In genomic region chr21:29298348-29299045, GRCh38 we compare ENCODE assay signal across 8 cellular contexts. TPM values are rescaled to one million over a fixed set of nuclear protein-coding genes. Genes with fewer than 3 reads are reported as not detected.
DNase-seq lines count a peak whose midpoint lies in the region; ATAC-seq, FAIRE-seq and TF ChIP-seq lines count a peak whose summit lies in the region.

TSS of gene BACH1 (plus strand) at chr21:29298922. CDS start at chr21:29321281, 22,359 bp downstream.

- H3K9ac ChIP-seq in astrocyte (ENCODE audit: low read length) = peak within 1 kb of the TSS; percentile 97

- peak; percentile 95 for DNase-seq in GM13976 (ENCODE audit: low spot score)
- DNase-seq in NCI-H2029 treated with DMSO at 0.1 percent for 48 hours (lab: John Stamatoyannopoulos, UW) = peak; percentile 63
- DNase-seq in T-helper 22 cell (ENCODE audit: low read depth) = peak; percentile 72
- peak; percentile 81 for DNase-seq in astrocyte (ENCODE audit: low read depth)
- DNase-seq in hepatic stellate cell (ENCODE audit: low spot score) = peak; percentile 88
- peak; percentile 69 for DNase-seq in retinal pigment epithelial cell (ENCODE audit: low read depth)

- H3K27ac Mint-ChIP-seq in astrocyte (ENCODE audit: unreplicated experiment) = peak within 1 kb of the TSS; percentile 83

- H2AFZ ChIP-seq in astrocyte (ENCODE audit: low read depth, low read length) = peak within 1 kb of the TSS; percentile 44

- TF ChIP-seq CTCF in GM13976 (IDR thresholded peaks at IDR 0.05; ENCODE audit: borderline replicate concordance, control extremely low read depth, extremely low read depth, insufficient read depth, missing control alignments) (peak; percentile 58), astrocyte (IDR thresholded peaks at IDR 0.05; ENCODE audit: insufficient read depth, low read depth, low read length) (no peak), retinal pigment epithelial cell (conservative IDR thresholded peaks at IDR 0.05; ENCODE audit: low read depth, low read length) (no peak)

- H4K20me1 ChIP-seq in astrocyte (ENCODE audit: insufficient read depth, low read length) = peaks cover 37% of the 10 kb centered on the region

- H3K4me2 ChIP-seq in astrocyte (ENCODE audit: low read length) = peak within 1 kb of the TSS; percentile 87

- in situ Hi-C loops in GM13976 (cut with MboI; ENCODE audit: low sequenced_read_pairs, unreplicated experiment) = no loop called here

- peaks cover 21% of the 10 kb centered on the region for H3K4me1 Mint-ChIP-seq in astrocyte (ENCODE audit: low read depth, unreplicated experiment)

- H3K79me2 ChIP-seq in astrocyte (ENCODE audit: insufficient read depth, low read length) = peaks cover 51% of the 10 kb centered on the region

- H3K27me3 Mint-ChIP-seq in astrocyte (ENCODE audit: low read depth, unreplicated experiment) = no peaks in the 10 kb centered on the region

- no peaks in the 10 kb centered on the region for H3K27me3 ChIP-seq in astrocyte (ENCODE audit: insufficient read depth, low read length)

- no peak for FAIRE-seq in astrocyte (lab: Jason Lieb, UNC)

- H3K4me3 Mint-ChIP-seq in astrocyte (ENCODE audit: unreplicated experiment) = peak within 1 kb of the TSS; percentile 95

- peaks cover 2% of the 10 kb centered on the region for H3K36me3 Mint-ChIP-seq in astrocyte (ENCODE audit: low read depth, unreplicated experiment)

- H3K9me3 ChIP-seq in astrocyte (ENCODE audit: insufficient read depth, low read depth, low read length) = peaks cover 4% of the 10 kb centered on the region

- peak within 1 kb of the TSS; percentile 96 for H3K4me3 ChIP-seq in astrocyte (ENCODE audit: insufficient read depth, low read depth, low read length)
- peak within 1 kb of the TSS; percentile 68 for H3K4me3 ChIP-seq in retinal pigment epithelial cell (ENCODE audit: low read length)

- peaks cover 22% of the 10 kb centered on the region for H3K4me1 ChIP-seq in astrocyte (ENCODE audit: insufficient read depth, low read length)

- H3K9me3 Mint-ChIP-seq in astrocyte (ENCODE audit: unreplicated experiment) = no peaks in the 10 kb centered on the region

- H3K36me3 ChIP-seq in astrocyte (ENCODE audit: insufficient read depth, low read length) = no peaks in the 10 kb centered on the region

- ATAC-seq in HG02943 (IDR thresholded peaks at IDR 0.05; ENCODE audit: low read depth, unreplicated experiment) = peak; percentile 43
- ATAC-seq in GM18870 (IDR thresholded peaks at IDR 0.05; ENCODE audit: unreplicated experiment) = no peak

- peak within 1 kb of the TSS; percentile 98 for H3K27ac ChIP-seq in astrocyte (ENCODE audit: low read depth, low read length)

RNA-seq across cellular contexts. Expression of gene BACH1, which starts in this region (rescaled TPM):
- 93.1 and 110 TPM in 2 replicates for total RNA-seq in astrocyte
